Comparison of ENCODE assay signal across 1 cellular context in the genomic region with DNA sequence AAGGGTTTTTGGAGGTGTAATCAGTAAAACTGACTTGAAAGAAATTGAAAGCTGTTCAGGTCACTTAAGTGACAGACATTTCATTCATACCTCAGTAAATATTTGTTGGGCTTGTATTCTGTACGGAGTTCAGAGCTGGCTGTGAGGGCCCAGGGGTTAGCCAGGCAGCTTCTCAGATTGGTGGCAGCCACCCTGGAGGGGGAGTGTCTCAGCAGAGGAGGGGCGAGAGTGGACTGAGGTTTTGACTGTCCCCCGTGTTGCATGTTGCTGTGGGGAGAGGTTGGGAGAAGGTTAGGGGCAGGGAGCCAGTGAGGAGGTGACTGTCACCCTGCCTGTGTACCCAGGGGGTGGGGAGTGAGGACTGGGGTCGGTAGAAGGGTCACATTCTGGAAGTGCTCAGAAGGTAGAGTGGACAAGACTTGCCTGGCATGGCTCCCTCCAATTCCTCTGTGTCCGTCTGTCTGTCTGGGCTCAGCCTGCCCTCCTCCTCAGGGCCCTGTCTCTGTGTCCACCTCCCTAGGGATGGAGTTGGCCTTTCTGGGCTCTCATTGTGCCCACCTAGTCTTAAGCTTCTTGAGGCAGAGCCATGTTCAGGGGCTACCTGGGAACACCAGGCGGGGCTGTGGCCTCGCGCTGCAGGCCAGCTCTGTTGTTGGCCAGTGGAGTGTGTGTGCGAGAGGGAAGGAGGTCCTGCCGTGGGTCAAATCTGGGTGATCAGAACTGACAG.
A peak's percentile ranks its signal among the peaks of the same experiment; 100 is the strongest.
TF ChIP-seq lines count a peak whose summit lies in the region.

No MANE protein-coding gene starts in this region.

TF ChIP-seq in HepG2, 621 proteins besides CTCF, POLR2A, EP300 and RAD21 (continued from another document and continues in another):
- TF ChIP-seq, protein P1, sequence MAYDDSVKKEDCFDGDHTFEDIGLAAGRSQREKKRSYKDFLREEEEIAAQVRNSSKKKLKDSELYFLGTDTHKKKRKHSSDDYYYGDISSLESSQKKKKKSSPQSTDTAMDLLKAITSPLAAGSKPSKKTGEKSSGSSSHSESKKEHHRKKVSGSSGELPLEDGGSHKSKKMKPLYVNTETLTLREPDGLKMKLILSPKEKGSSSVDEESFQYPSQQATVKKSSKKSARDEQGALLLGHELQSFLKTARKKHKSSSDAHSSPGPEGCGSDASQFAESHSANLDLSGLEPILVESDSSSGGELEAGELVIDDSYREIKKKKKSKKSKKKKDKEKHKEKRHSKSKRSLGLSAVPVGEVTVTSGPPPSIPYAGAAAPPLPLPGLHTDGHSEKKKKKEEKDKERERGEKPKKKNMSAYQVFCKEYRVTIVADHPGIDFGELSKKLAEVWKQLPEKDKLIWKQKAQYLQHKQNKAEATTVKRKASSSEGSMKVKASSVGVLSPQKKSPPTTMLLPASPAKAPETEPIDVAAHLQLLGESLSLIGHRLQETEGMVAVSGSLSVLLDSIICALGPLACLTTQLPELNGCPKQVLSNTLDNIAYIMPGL (CRISPR knock-in tag; IDR thresholded peaks at IDR 0.05; ENCODE audit: borderline replicate concordance in 1 of 2, low read depth in 1 of 2): 0 out of 4 replicates have a peak, but pooled peaks of 1 of the 2 experiments have one; percentile 35
- TF ChIP-seq FOXA1 (IDR thresholded peaks at IDR 0.05) (no peak), FOXA1 (CRISPR knock-in tag; IDR thresholded peaks at IDR 0.05) (no peak), KDM2A (CRISPR knock-in tag; IDR thresholded peaks at IDR 0.05; ENCODE audit: borderline replicate concordance, low read depth) (no peak), ZNF136 (CRISPR knock-in tag; IDR thresholded peaks at IDR 0.05; ENCODE audit: low read depth) (no peak), CEBPB (IDR thresholded peaks at IDR 0.05; ENCODE audit: borderline replicate concordance, low read depth, low read length) (no peak), PPARG (CRISPR knock-in tag; conservative IDR thresholded peaks at IDR 0.05) (0 out of 2 replicates have a peak, but pooled peaks have one; percentile 23), ZNF878 (CRISPR knock-in tag; IDR thresholded peaks at IDR 0.05) (no peak), SP4 (CRISPR knock-in tag; IDR thresholded peaks at IDR 0.05) (no peak), ZNF543 (CRISPR knock-in tag; IDR thresholded peaks at IDR 0.05) (no peak), RFXANK (CRISPR knock-in tag; IDR thresholded peaks at IDR 0.05) (no peak), XRCC5 (optimal IDR thresholded peaks at IDR 0.05; ENCODE audit: low read length) (no peak), SALL1 (CRISPR knock-in tag; IDR thresholded peaks at IDR 0.05) (0 out of 2 replicates have a peak, but pooled peaks have one; percentile 34), NFKBIZ (CRISPR knock-in tag; IDR thresholded peaks at IDR 0.05) (no peak), KDM4B (CRISPR knock-in tag; IDR thresholded peaks at IDR 0.05) (no peak), JUND (CRISPR knock-in tag; IDR thresholded peaks at IDR 0.05) (no peak), ZNF678 (CRISPR knock-in tag; IDR thresholded peaks at IDR 0.05) (no peak), ZNF546 (CRISPR knock-in tag; conservative IDR thresholded peaks at IDR 0.05) (no peak), ZNF562 (CRISPR knock-in tag; IDR thresholded peaks at IDR 0.05; ENCODE audit: borderline replicate concordance) (no peak), SAP130 (CRISPR knock-in tag; IDR thresholded peaks at IDR 0.05; ENCODE audit: low read depth) (peak; percentile 66), PRMT3 (CRISPR knock-in tag; IDR thresholded peaks at IDR 0.05; ENCODE audit: borderline replicate concordance, low read depth) (no peak), ZBTB3 (CRISPR knock-in tag; IDR thresholded peaks at IDR 0.05; ENCODE audit: borderline replicate concordance, low read depth) (no peak), ZBTB7A (CRISPR knock-in tag; IDR thresholded peaks at IDR 0.05) (no peak; the same call in 1 of the 2 replicates), CENPX (CRISPR knock-in tag; IDR thresholded peaks at IDR 0.05) (no peak), ZFP36L1 (CRISPR knock-in tag; IDR thresholded peaks at IDR 0.05) (no peak), ZNF556 (CRISPR knock-in tag; IDR thresholded peaks at IDR 0.05; ENCODE audit: borderline replicate concordance) (peak; percentile 43; the same call in 1 of the 2 replicates)
- TF ChIP-seq, protein P2, sequence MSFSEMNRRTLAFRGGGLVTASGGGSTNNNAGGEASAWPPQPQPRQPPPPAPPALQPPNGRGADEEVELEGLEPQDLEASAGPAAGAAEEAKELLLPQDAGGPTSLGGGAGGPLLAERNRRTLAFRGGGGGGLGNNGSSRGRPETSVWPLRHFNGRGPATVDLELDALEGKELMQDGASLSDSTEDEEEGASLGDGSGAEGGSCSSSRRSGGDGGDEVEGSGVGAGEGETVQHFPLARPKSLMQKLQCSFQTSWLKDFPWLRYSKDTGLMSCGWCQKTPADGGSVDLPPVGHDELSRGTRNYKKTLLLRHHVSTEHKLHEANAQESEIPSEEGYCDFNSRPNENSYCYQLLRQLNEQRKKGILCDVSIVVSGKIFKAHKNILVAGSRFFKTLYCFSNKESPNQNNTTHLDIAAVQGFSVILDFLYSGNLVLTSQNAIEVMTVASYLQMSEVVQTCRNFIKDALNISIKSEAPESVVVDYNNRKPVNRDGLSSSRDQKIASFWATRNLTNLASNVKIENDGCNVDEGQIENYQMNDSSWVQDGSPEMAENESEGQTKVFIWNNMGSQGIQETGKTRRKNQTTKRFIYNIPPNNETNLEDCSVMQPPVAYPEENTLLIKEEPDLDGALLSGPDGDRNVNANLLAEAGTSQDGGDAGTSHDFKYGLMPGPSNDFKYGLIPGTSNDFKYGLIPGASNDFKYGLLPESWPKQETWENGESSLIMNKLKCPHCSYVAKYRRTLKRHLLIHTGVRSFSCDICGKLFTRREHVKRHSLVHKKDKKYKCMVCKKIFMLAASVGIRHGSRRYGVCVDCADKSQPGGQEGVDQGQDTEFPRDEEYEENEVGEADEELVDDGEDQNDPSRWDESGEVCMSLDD (CRISPR knock-in tag; IDR thresholded peaks at IDR 0.05; ENCODE audit: borderline replicate concordance): no peak
- TF ChIP-seq, protein P3, sequence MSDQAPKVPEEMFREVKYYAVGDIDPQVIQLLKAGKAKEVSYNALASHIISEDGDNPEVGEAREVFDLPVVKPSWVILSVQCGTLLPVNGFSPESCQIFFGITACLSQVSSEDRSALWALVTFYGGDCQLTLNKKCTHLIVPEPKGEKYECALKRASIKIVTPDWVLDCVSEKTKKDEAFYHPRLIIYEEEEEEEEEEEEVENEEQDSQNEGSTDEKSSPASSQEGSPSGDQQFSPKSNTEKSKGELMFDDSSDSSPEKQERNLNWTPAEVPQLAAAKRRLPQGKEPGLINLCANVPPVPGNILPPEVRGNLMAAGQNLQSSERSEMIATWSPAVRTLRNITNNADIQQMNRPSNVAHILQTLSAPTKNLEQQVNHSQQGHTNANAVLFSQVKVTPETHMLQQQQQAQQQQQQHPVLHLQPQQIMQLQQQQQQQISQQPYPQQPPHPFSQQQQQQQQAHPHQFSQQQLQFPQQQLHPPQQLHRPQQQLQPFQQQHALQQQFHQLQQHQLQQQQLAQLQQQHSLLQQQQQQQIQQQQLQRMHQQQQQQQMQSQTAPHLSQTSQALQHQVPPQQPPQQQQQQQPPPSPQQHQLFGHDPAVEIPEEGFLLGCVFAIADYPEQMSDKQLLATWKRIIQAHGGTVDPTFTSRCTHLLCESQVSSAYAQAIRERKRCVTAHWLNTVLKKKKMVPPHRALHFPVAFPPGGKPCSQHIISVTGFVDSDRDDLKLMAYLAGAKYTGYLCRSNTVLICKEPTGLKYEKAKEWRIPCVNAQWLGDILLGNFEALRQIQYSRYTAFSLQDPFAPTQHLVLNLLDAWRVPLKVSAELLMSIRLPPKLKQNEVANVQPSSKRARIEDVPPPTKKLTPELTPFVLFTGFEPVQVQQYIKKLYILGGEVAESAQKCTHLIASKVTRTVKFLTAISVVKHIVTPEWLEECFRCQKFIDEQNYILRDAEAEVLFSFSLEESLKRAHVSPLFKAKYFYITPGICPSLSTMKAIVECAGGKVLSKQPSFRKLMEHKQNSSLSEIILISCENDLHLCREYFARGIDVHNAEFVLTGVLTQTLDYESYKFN (CRISPR knock-in tag; conservative IDR thresholded peaks at IDR 0.05): peak; percentile 62
- TF ChIP-seq, protein P4, sequence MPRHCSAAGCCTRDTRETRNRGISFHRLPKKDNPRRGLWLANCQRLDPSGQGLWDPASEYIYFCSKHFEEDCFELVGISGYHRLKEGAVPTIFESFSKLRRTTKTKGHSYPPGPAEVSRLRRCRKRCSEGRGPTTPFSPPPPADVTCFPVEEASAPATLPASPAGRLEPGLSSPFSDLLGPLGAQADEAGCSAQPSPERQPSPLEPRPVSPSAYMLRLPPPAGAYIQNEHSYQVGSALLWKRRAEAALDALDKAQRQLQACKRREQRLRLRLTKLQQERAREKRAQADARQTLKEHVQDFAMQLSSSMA (CRISPR knock-in tag; IDR thresholded peaks at IDR 0.05): 0 out of 2 replicates have a peak, but pooled peaks have one; percentile 39
- TF ChIP-seq, protein P5, sequence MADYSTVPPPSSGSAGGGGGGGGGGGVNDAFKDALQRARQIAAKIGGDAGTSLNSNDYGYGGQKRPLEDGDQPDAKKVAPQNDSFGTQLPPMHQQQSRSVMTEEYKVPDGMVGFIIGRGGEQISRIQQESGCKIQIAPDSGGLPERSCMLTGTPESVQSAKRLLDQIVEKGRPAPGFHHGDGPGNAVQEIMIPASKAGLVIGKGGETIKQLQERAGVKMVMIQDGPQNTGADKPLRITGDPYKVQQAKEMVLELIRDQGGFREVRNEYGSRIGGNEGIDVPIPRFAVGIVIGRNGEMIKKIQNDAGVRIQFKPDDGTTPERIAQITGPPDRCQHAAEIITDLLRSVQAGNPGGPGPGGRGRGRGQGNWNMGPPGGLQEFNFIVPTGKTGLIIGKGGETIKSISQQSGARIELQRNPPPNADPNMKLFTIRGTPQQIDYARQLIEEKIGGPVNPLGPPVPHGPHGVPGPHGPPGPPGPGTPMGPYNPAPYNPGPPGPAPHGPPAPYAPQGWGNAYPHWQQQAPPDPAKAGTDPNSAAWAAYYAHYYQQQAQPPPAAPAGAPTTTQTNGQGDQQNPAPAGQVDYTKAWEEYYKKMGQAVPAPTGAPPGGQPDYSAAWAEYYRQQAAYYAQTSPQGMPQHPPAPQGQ (CRISPR knock-in tag; IDR thresholded peaks at IDR 0.05; ENCODE audit: borderline replicate concordance): no peak
- TF ChIP-seq, protein P6, sequence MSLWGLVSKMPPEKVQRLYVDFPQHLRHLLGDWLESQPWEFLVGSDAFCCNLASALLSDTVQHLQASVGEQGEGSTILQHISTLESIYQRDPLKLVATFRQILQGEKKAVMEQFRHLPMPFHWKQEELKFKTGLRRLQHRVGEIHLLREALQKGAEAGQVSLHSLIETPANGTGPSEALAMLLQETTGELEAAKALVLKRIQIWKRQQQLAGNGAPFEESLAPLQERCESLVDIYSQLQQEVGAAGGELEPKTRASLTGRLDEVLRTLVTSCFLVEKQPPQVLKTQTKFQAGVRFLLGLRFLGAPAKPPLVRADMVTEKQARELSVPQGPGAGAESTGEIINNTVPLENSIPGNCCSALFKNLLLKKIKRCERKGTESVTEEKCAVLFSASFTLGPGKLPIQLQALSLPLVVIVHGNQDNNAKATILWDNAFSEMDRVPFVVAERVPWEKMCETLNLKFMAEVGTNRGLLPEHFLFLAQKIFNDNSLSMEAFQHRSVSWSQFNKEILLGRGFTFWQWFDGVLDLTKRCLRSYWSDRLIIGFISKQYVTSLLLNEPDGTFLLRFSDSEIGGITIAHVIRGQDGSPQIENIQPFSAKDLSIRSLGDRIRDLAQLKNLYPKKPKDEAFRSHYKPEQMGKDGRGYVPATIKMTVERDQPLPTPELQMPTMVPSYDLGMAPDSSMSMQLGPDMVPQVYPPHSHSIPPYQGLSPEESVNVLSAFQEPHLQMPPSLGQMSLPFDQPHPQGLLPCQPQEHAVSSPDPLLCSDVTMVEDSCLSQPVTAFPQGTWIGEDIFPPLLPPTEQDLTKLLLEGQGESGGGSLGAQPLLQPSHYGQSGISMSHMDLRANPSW (CRISPR knock-in tag; IDR thresholded peaks at IDR 0.05; ENCODE audit: borderline replicate concordance): 0 out of 2 replicates have a peak, but pooled peaks have one; percentile 50
- TF ChIP-seq, protein P7, sequence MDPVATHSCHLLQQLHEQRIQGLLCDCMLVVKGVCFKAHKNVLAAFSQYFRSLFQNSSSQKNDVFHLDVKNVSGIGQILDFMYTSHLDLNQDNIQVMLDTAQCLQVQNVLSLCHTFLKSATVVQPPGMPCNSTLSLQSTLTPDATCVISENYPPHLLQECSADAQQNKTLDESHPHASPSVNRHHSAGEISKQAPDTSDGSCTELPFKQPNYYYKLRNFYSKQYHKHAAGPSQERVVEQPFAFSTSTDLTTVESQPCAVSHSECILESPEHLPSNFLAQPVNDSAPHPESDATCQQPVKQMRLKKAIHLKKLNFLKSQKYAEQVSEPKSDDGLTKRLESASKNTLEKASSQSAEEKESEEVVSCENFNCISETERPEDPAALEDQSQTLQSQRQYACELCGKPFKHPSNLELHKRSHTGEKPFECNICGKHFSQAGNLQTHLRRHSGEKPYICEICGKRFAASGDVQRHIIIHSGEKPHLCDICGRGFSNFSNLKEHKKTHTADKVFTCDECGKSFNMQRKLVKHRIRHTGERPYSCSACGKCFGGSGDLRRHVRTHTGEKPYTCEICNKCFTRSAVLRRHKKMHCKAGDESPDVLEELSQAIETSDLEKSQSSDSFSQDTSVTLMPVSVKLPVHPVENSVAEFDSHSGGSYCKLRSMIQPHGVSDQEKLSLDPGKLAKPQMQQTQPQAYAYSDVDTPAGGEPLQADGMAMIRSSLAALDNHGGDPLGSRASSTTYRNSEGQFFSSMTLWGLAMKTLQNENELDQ (CRISPR knock-in tag; IDR thresholded peaks at IDR 0.05; ENCODE audit: borderline replicate concordance): no peak
- TF ChIP-seq, protein P8, sequence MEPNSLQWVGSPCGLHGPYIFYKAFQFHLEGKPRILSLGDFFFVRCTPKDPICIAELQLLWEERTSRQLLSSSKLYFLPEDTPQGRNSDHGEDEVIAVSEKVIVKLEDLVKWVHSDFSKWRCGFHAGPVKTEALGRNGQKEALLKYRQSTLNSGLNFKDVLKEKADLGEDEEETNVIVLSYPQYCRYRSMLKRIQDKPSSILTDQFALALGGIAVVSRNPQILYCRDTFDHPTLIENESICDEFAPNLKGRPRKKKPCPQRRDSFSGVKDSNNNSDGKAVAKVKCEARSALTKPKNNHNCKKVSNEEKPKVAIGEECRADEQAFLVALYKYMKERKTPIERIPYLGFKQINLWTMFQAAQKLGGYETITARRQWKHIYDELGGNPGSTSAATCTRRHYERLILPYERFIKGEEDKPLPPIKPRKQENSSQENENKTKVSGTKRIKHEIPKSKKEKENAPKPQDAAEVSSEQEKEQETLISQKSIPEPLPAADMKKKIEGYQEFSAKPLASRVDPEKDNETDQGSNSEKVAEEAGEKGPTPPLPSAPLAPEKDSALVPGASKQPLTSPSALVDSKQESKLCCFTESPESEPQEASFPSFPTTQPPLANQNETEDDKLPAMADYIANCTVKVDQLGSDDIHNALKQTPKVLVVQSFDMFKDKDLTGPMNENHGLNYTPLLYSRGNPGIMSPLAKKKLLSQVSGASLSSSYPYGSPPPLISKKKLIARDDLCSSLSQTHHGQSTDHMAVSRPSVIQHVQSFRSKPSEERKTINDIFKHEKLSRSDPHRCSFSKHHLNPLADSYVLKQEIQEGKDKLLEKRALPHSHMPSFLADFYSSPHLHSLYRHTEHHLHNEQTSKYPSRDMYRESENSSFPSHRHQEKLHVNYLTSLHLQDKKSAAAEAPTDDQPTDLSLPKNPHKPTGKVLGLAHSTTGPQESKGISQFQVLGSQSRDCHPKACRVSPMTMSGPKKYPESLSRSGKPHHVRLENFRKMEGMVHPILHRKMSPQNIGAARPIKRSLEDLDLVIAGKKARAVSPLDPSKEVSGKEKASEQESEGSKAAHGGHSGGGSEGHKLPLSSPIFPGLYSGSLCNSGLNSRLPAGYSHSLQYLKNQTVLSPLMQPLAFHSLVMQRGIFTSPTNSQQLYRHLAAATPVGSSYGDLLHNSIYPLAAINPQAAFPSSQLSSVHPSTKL (CRISPR knock-in tag; IDR thresholded peaks at IDR 0.05): peak; percentile 30; the same call in 1 of the 2 replicates
